In the genomic region with DNA sequence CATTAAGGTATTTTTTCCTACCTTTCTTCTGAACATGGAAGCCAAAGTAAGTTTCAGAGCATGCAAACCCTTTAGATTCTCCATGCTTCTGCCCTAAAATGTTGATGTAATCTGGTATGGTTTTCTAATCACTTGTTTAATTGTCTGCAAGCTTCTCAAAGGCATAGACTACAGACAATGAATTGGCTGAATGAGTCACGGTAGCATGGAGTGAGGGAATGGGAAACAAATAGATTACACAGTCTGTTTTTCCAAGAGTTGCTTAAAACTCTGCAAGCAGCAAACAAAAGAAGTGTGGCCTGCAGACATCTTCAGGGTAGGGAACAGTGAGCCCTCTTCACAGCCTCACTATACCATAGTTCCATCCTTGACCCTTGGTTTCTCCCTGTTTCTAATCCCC, we compare ENCODE assay signal across 23 cellular contexts.
DNase-seq lines count a peak whose midpoint lies in the region; TF ChIP-seq lines count a peak whose summit lies in the region.
"Had no signal": no experiment of that assay in that cellular context is flagged by ENCODE, and none has a peak within 500 bp of the region (broad histone marks: within the 10 kb centered on the region; RNA-seq: fewer than 3 reads in every experiment).

No MANE protein-coding gene starts in this region.

- H3K79me1 ChIP-seq in mesendoderm (ENCODE audit: low read length) = no peaks in the 10 kb centered on the region

- H2AK5ac ChIP-seq in mesendoderm (ENCODE audit: low read length) = no peak overlapping the region

- H3K4ac ChIP-seq in mesendoderm (ENCODE audit: low read depth, low read length) = no peak overlapping the region

- H3K79me2 ChIP-seq in mesendoderm (ENCODE audit: control insufficient read depth, insufficient read depth, low read length) = no peaks in the 10 kb centered on the region

- H2BK15ac ChIP-seq in mesendoderm (replicated peaks; ENCODE audit: low read depth) = no peak overlapping the region

- H3K27ac ChIP-seq in SJSA1 (peak overlapping the region; percentile 54), endodermal cell (ENCODE audit: low read depth, low read length) (no peak overlapping the region), mesendoderm (ENCODE audit: low read depth, low read length) (no peak overlapping the region)
- H3K27ac ChIP-seq: cardiac muscle cell, ovary, thyroid gland had no signal

- H3K9me3 Mint-ChIP-seq in endodermal cell = no peaks in the 10 kb centered on the region
- H3K9me3 Mint-ChIP-seq: activated CD8-positive, alpha-beta T cell treated with anti-CD3 and anti-CD28 coated beads for 36 hours; mesothelial cell of epicardium; stimulated activated naive CD8-positive, alpha-beta T cell treated with anti-CD3 and anti-CD28 coated beads, Interleukin-15, amount 100 ng/mL, for 72 hours had no signal

- no peaks in the 10 kb centered on the region for H3K36me3 Mint-ChIP-seq in endodermal cell (ENCODE audit: low read depth)
- H3K36me3 Mint-ChIP-seq: mesothelial cell of epicardium, natural killer cell had no signal

- H3K56ac ChIP-seq in mesendoderm (ENCODE audit: low read length) = no peak overlapping the region

- H3K4me1 Mint-ChIP-seq in endodermal cell = peaks cover 22% of the 10 kb centered on the region
- H3K4me1 Mint-ChIP-seq: natural killer cell; stimulated activated naive CD8-positive, alpha-beta T cell treated with anti-CD3 and anti-CD28 coated beads, Interleukin-15, amount 100 ng/mL, for 72 hours had no signal

- no peak overlapping the region for H3K4me2 ChIP-seq in mesendoderm (ENCODE audit: low read length)

- no peaks in the 10 kb centered on the region for H3K27me3 ChIP-seq in SJSA1 (replicated peaks)
- no peaks in the 10 kb centered on the region for H3K27me3 ChIP-seq in endodermal cell (ENCODE audit: control insufficient read depth, insufficient read depth, low read length, poor library complexity, severe bottlenecking)
- H3K27me3 ChIP-seq in mesendoderm (ENCODE audit: insufficient read depth, low read length, poor library complexity) = no peaks in the 10 kb centered on the region
- H3K27me3 ChIP-seq: cardiac muscle cell, ovary, thyroid gland had no signal

- no peak overlapping the region for H3K18ac ChIP-seq in mesendoderm (ENCODE audit: low read length)

- H3K27ac Mint-ChIP-seq in endodermal cell = peak overlapping the region; percentile 37
- H3K27ac Mint-ChIP-seq: activated CD8-positive, alpha-beta T cell treated with anti-CD3 and anti-CD28 coated beads for 36 hours; mesothelial cell of epicardium; natural killer cell; stimulated activated naive CD8-positive, alpha-beta T cell treated with anti-CD3 and anti-CD28 coated beads, Interleukin-15, amount 100 ng/mL, for 72 hours had no signal

- H3K4me3 ChIP-seq in SJSA1 = no peak overlapping the region
- H3K4me3 ChIP-seq in endodermal cell (ENCODE audit: low read length) = no peak overlapping the region
- H3K4me3 ChIP-seq in mesendoderm (ENCODE audit: low read length) = no peak overlapping the region
- H3K4me3 ChIP-seq: cardiac muscle cell, ovary, thyroid gland had no signal

- WGBS in endodermal cell (ENCODE audit: insufficient coverage in 1 of 2, insufficient read length in 1 of 2), 2 experiments = 33 to 59% methylated on average over 1 of the region's 1 CpG
- WGBS in mesendoderm (ENCODE audit: extremely low coverage, insufficient coverage, low lambda C conversion rate) = no CpG with 5 or more reads among the region's 1 CpG

- no peak overlapping the region for H4K5ac ChIP-seq in mesendoderm (ENCODE audit: low read length)

- no peaks in the 10 kb centered on the region for H3K36me3 ChIP-seq in SJSA1
- H3K36me3 ChIP-seq in endodermal cell (ENCODE audit: control insufficient read depth, insufficient read depth, low read length) = no peaks in the 10 kb centered on the region
- no peaks in the 10 kb centered on the region for H3K36me3 ChIP-seq in mesendoderm (ENCODE audit: control insufficient read depth, insufficient read depth, low read length)
- H3K36me3 ChIP-seq: cardiac muscle cell, ovary, thyroid gland had no signal

- DNase-seq in ELR (ENCODE audit: low read depth) (peak; percentile 46), SJSA1 (ENCODE audit: low read depth in 1 of 2, low spot score in 2 of 2) (peak; percentile 47 to 58), endodermal cell (no peak), mesendoderm (peak; percentile 20), DMS 273 (lab: John Stamatoyannopoulos, UW; ENCODE audit: unreplicated experiment) (no peak)
- no peak for DNase-seq in activated CD8-positive, alpha-beta memory T cell treated with anti-CD3 and anti-CD28 coated beads, Interleukin-2, amount 50 U/mL, for 48 hours
- DNase-seq in stimulated activated CD8-positive, alpha-beta memory T cell treated with anti-CD3 and anti-CD28 coated beads, Interleukin-4, amount 100 ng/mL, for 48 hours = no peak
- DNase-seq in stimulated activated CD4-positive, alpha-beta T cell treated with anti-CD3 and anti-CD28 coated beads, Interleukin-2, amount 100 ng/mL, for 24 hours = no peak
- DNase-seq: activated CD8-positive, alpha-beta T cell treated with anti-CD3 and anti-CD28 coated beads for 36 hours; activated gamma-delta T cell; activated T-cell treated with anti-CD3 and anti-CD28 coated beads for 4 hours; C1 segment of cervical spinal cord; HCEC 1CT; natural killer cell; NCI-H1105; NCI-H2029; NCI-H2227 treated with DMSO at 0.1 percent for 48 hours; ovary; right cardiac atrium; stimulated activated naive CD8-positive, alpha-beta T cell treated with anti-CD3 and anti-CD28 coated beads, Interleukin-15, amount 100 ng/mL, for 72 hours; thyroid gland had no signal

- no peaks in the 10 kb centered on the region for H3K27me3 Mint-ChIP-seq in endodermal cell (ENCODE audit: insufficient read depth)
- H3K27me3 Mint-ChIP-seq: activated CD8-positive, alpha-beta T cell treated with anti-CD3 and anti-CD28 coated beads for 36 hours; stimulated activated naive CD8-positive, alpha-beta T cell treated with anti-CD3 and anti-CD28 coated beads, Interleukin-15, amount 100 ng/mL, for 72 hours had no signal

- H3K4me1 ChIP-seq in SJSA1 (replicated peaks) = peaks cover 28% of the 10 kb centered on the region
- peaks cover 19% of the 10 kb centered on the region for H3K4me1 ChIP-seq in endodermal cell (ENCODE audit: control insufficient read depth, insufficient read depth, low read length)
- H3K4me1 ChIP-seq in mesendoderm (ENCODE audit: control insufficient read depth, low read depth, low read length) = no peaks in the 10 kb centered on the region

- no peak overlapping the region for H2BK5ac ChIP-seq in mesendoderm (ENCODE audit: low read length)

- H4K8ac ChIP-seq in mesendoderm (ENCODE audit: low read depth, low read length) = no peak overlapping the region

- TF ChIP-seq CTCF in endodermal cell (conservative IDR thresholded peaks at IDR 0.05) = no peak

- H3K9me3 ChIP-seq in SJSA1 (replicated peaks) = no peaks in the 10 kb centered on the region
- no peaks in the 10 kb centered on the region for H3K9me3 ChIP-seq in endodermal cell (ENCODE audit: control insufficient read depth, low read length)
- H3K9me3 ChIP-seq: ovary, thyroid gland had no signal

- no peak overlapping the region for H2BK120ac ChIP-seq in mesendoderm (ENCODE audit: low read depth, low read length)

- no peak overlapping the region for H3K23ac ChIP-seq in mesendoderm (ENCODE audit: low read length)

- H3K4me3 Mint-ChIP-seq in endodermal cell = no peak overlapping the region
- H3K4me3 Mint-ChIP-seq: activated CD8-positive, alpha-beta T cell treated with anti-CD3 and anti-CD28 coated beads for 36 hours; mesothelial cell of epicardium; natural killer cell; stimulated activated naive CD8-positive, alpha-beta T cell treated with anti-CD3 and anti-CD28 coated beads, Interleukin-15, amount 100 ng/mL, for 72 hours had no signal

- H3K9ac ChIP-seq in endodermal cell (ENCODE audit: extremely low read depth, low read length, poor library complexity, severe bottlenecking) (no peak overlapping the region), mesendoderm (ENCODE audit: low read length) (no peak overlapping the region)

Comparison
In these comparisons a context has a peak if more than half of its experiments do, and no peak if none do; other contexts are left out.
1. DNase-seq: peak in ELR (single experiment), SJSA1 (2 of 2) and mesendoderm (single experiment); none in endodermal cell (single experiment), activated CD8-positive, alpha-beta memory T cell treated with anti-CD3 and anti-CD28 coated beads, Interleukin-2, amount 50 U/mL, for 48 hours (single experiment), stimulated activated CD8-positive, alpha-beta memory T cell treated with anti-CD3 and anti-CD28 coated beads, Interleukin-4, amount 100 ng/mL, for 48 hours (single experiment), stimulated activated CD4-positive, alpha-beta T cell treated with anti-CD3 and anti-CD28 coated beads, Interleukin-2, amount 100 ng/mL, for 24 hours (0 of 2) and DMS 273 (single experiment).